In genomic region chr22:17719911-17720310, GRCh38 we compare ENCODE assay signal across 29 cellular contexts.
"Had no signal": no experiment of that assay in that cellular context is flagged by ENCODE, and none has a peak within 500 bp of the region (broad histone marks: within the 10 kb centered on the region; RNA-seq: fewer than 3 reads in every experiment).

No MANE protein-coding gene starts in this region.

- H3K9me3 Mint-ChIP-seq: naive thymus-derived CD8-positive, alpha-beta T cell; natural killer cell treated with Interleukin-12 subunit alpha and Interleukin-12 subunit beta and Interleukin-15 and Interleukin-18, amount 100 ng/mL, for 72 hours; nephron progenitor cell; neural progenitor cell; stimulated activated effector memory CD8-positive, alpha-beta T cell treated with anti-CD3 and anti-CD28 coated beads, Interleukin-12 subunit alpha, Interleukin-12 subunit beta, amount 100 ng/mL, for 72 hours; stimulated activated naive B cell treated with anti-CD40 and anti-IgM and Interleukin-4, amounts not matched to agents 10 μg/mL and 1 μg/mL and 100 μg/mL, for 72 hours; stimulated activated naive CD8-positive, alpha-beta T cell treated with anti-CD3 and anti-CD28 coated beads, Interleukin-15, Interleukin-2, amounts not matched to agents 100 ng/mL and 50 ng/mL, for 24 hours; type B pancreatic cell had no signal

- H3K27ac Mint-ChIP-seq: naive thymus-derived CD8-positive, alpha-beta T cell; natural killer cell treated with Interleukin-12 subunit alpha and Interleukin-12 subunit beta and Interleukin-15 and Interleukin-18, amount 100 ng/mL, for 72 hours; nephron progenitor cell; neural progenitor cell; progenitor cell of endocrine pancreas; stimulated activated effector memory CD8-positive, alpha-beta T cell treated with anti-CD3 and anti-CD28 coated beads, Interleukin-12 subunit alpha, Interleukin-12 subunit beta, amount 100 ng/mL, for 72 hours; stimulated activated naive B cell treated with anti-CD40 and anti-IgM and Interleukin-4, amounts not matched to agents 10 μg/mL and 1 μg/mL and 100 μg/mL, for 72 hours; stimulated activated naive CD8-positive, alpha-beta T cell treated with anti-CD3 and anti-CD28 coated beads, Interleukin-15, Interleukin-2, amounts not matched to agents 100 ng/mL and 50 ng/mL, for 24 hours; type B pancreatic cell had no signal

- H3K27ac ChIP-seq: neural progenitor cell, ovary, parathyroid adenoma, psoas muscle, right lobe of liver, stomach, thoracic aorta, thyroid gland, transverse colon, upper lobe of right lung, uterus had no signal

- H3K27me3 Mint-ChIP-seq: naive thymus-derived CD8-positive, alpha-beta T cell; natural killer cell treated with Interleukin-12 subunit alpha and Interleukin-12 subunit beta and Interleukin-15 and Interleukin-18, amount 100 ng/mL, for 72 hours; progenitor cell of endocrine pancreas; stimulated activated naive B cell treated with anti-CD40 and anti-IgM and Interleukin-4, amounts not matched to agents 10 μg/mL and 1 μg/mL and 100 μg/mL, for 72 hours; stimulated activated naive CD8-positive, alpha-beta T cell treated with anti-CD3 and anti-CD28 coated beads, Interleukin-15, Interleukin-2, amounts not matched to agents 100 ng/mL and 50 ng/mL, for 24 hours; type B pancreatic cell had no signal

- H3K9me3 ChIP-seq: ovary, psoas muscle, right lobe of liver, sigmoid colon, stomach, thoracic aorta, thyroid gland, transverse colon, upper lobe of right lung, uterus had no signal

- H3K4me2 ChIP-seq: neural progenitor cell had no signal

- H3K4me3 ChIP-seq: neural progenitor cell, ovary, psoas muscle, right lobe of liver, sigmoid colon, stomach, thoracic aorta, thyroid gland, transverse colon, upper lobe of right lung, uterus had no signal

- H2AFZ ChIP-seq: neural progenitor cell, parathyroid adenoma had no signal

- H3K4me1 Mint-ChIP-seq: nephron progenitor cell; neural progenitor cell; stimulated activated effector memory CD8-positive, alpha-beta T cell treated with anti-CD3 and anti-CD28 coated beads, Interleukin-12 subunit alpha, Interleukin-12 subunit beta, amount 100 ng/mL, for 72 hours had no signal

- H3K4me1 ChIP-seq: neural progenitor cell, parathyroid adenoma, right lobe of liver, thyroid gland, upper lobe of right lung, uterus had no signal

- H3K36me3 ChIP-seq: neural progenitor cell, ovary, right lobe of liver, sigmoid colon, stomach, thoracic aorta, thyroid gland, transverse colon, upper lobe of right lung, uterus had no signal

- H3K9ac ChIP-seq: neural progenitor cell, parathyroid adenoma had no signal

- H3K4me3 Mint-ChIP-seq: naive thymus-derived CD8-positive, alpha-beta T cell; natural killer cell treated with Interleukin-12 subunit alpha and Interleukin-12 subunit beta and Interleukin-15 and Interleukin-18, amount 100 ng/mL, for 72 hours; nephron progenitor cell; neural progenitor cell; stimulated activated effector memory CD8-positive, alpha-beta T cell treated with anti-CD3 and anti-CD28 coated beads, Interleukin-12 subunit alpha, Interleukin-12 subunit beta, amount 100 ng/mL, for 72 hours; stimulated activated naive B cell treated with anti-CD40 and anti-IgM and Interleukin-4, amounts not matched to agents 10 μg/mL and 1 μg/mL and 100 μg/mL, for 72 hours; stimulated activated naive CD8-positive, alpha-beta T cell treated with anti-CD3 and anti-CD28 coated beads, Interleukin-15, Interleukin-2, amounts not matched to agents 100 ng/mL and 50 ng/mL, for 24 hours; type B pancreatic cell had no signal

- H3K79me2 ChIP-seq: parathyroid adenoma had no signal

- ATAC-seq: naive thymus-derived CD8-positive, alpha-beta T cell; natural killer cell treated with Interleukin-12 subunit alpha and Interleukin-12 subunit beta and Interleukin-15 and Interleukin-18, amount 100 ng/mL, for 72 hours; psoas muscle; right cardiac atrium; right lobe of liver; stimulated activated effector memory CD8-positive, alpha-beta T cell treated with anti-CD3 and anti-CD28 coated beads, Interleukin-12 subunit alpha, Interleukin-12 subunit beta, amount 100 ng/mL, for 72 hours; stimulated activated naive B cell treated with anti-CD40 and anti-IgM and Interleukin-4, amounts not matched to agents 10 μg/mL and 1 μg/mL and 100 μg/mL, for 72 hours; upper lobe of right lung had no signal

- H3K27me3 ChIP-seq: neural progenitor cell, ovary, right lobe of liver, sigmoid colon, stomach, thyroid gland, transverse colon, upper lobe of right lung, uterus had no signal

- H3K36me3 Mint-ChIP-seq: natural killer cell treated with Interleukin-12 subunit alpha and Interleukin-12 subunit beta and Interleukin-15 and Interleukin-18, amount 100 ng/mL, for 72 hours; neural progenitor cell; stimulated activated effector memory CD8-positive, alpha-beta T cell treated with anti-CD3 and anti-CD28 coated beads, Interleukin-12 subunit alpha, Interleukin-12 subunit beta, amount 100 ng/mL, for 72 hours had no signal

- DNase-seq: naive thymus-derived CD8-positive, alpha-beta T cell; nephron progenitor cell; occipital lobe; ovary; posterior cingulate gyrus; psoas muscle; right cardiac atrium; right lobe of liver; sigmoid colon; small intestine; stimulated activated CD4-positive, alpha-beta T cell treated with anti-CD3 and anti-CD28 coated beads, Interleukin-15, amount 100 ng/mL, for 24 hours; stimulated activated CD4-positive, alpha-beta T cell treated with anti-CD3 and anti-CD28 coated beads, Interleukin-2, amount 100 ng/mL, for 24 hours; stimulated activated CD4-positive, alpha-beta T cell treated with anti-CD3 and anti-CD28 coated beads, Interleukin-2, amount 100 ng/mL, for 48 hours; stimulated activated CD4-positive, alpha-beta T cell treated with anti-CD3 and anti-CD28 coated beads, Interleukin-4, amount 100 ng/mL, for 24 hours; stimulated activated naive B cell treated with anti-CD40 and anti-IgM and Interleukin-4, amounts not matched to agents 10 μg/mL and 1 μg/mL and 100 μg/mL, for 72 hours; stimulated activated naive CD4-positive, alpha-beta T cell treated with Interleukin-2 at 50 U/mL for 16 hours; stomach; thyroid gland; transverse colon; upper lobe of right lung; uterus had no signal
